22 cellular contexts compared by ENCODE assay signal in genomic region chr2:206239157-206239556, GRCh38. TPM values are rescaled to one million over a fixed set of nuclear protein-coding genes. Genes with fewer than 3 reads are reported as not detected.
A peak's percentile ranks its signal among the peaks of the same experiment; 100 is the strongest.
DNase-seq lines count a peak whose midpoint lies in the region; ATAC-seq, FAIRE-seq and TF ChIP-seq lines count a peak whose summit lies in the region.
"Had no signal": no experiment of that assay in that cellular context is flagged by ENCODE, and none has a peak within 500 bp of the region (broad histone marks: within the 10 kb centered on the region; RNA-seq: fewer than 3 reads in every experiment).

No MANE protein-coding gene starts in this region.

- H3K27me3 ChIP-seq in GM23338 (ENCODE audit: insufficient read depth) (no peaks in the 10 kb centered on the region), K562 (ENCODE audit: control insufficient read depth in 2 of 2, insufficient read depth in 2 of 2, low read length in 2 of 2) (no peaks in the 10 kb centered on the region)
- H3K27me3 ChIP-seq: BLaER1 treated with 17β-estradiol and CSF1 and Interleukin-3, amounts not matched to agents 10 nM and 100 nM had no signal

- ATAC-seq in A549 (no peak), GM23338 (no peak), K562 (no peak)
- ATAC-seq: CD8-positive, alpha-beta T cell had no signal

- H3K9me1 ChIP-seq in K562 (ENCODE audit: control insufficient read depth, insufficient read depth, low read length) = no peaks in the 10 kb centered on the region

- CTCF ChIA-PET in A549 (lab: Yijun Ruan, JAX) (interaction anchor here (0.8 kb wide), 1 partner anchor 10 kb away, joined by 3 read pairs; no protein-coding TSS in a partner anchor), K562 (lab: Yijun Ruan, JAX; ENCODE audit: low intra/inter-chr PET ratio) (no interaction called here)

- H3K36me3 Mint-ChIP-seq in GM23338 (ENCODE audit: low read depth) = peaks cover 6% of the 10 kb centered on the region; the same call in 1 of the 3 replicates
- H3K36me3 Mint-ChIP-seq: CD8-positive, alpha-beta T cell had no signal

- H3K4me1 ChIP-seq in A549 (no peaks in the 10 kb centered on the region), GM23338 (ENCODE audit: insufficient read depth) (no peaks in the 10 kb centered on the region), K562 (replicated peaks in 1 of 2; ENCODE audit: control insufficient read depth in 2 of 2, insufficient read depth in 2 of 2, low read length in 2 of 2) (no peaks in the 10 kb centered on the region)
- H3K4me1 ChIP-seq: Caco-2 had no signal

- H3K4me2 ChIP-seq in A549 = no peak overlapping the region
- no peak overlapping the region for H3K4me2 ChIP-seq in GM23338
- H3K4me2 ChIP-seq in K562 (ENCODE audit: insufficient read depth, low read length) = no peak overlapping the region
- H3K4me2 ChIP-seq: BLaER1 treated with 17β-estradiol and CSF1 and Interleukin-3, amounts not matched to agents 10 nM and 100 nM had no signal

- no peaks in the 10 kb centered on the region for H3F3A ChIP-seq in GM23338 (replicated peaks; ENCODE audit: low read depth)

- no peak overlapping the region for H3K27ac ChIP-seq in A549
- no peak overlapping the region for H3K27ac ChIP-seq in GM23338 (ENCODE audit: low read depth)
- H3K27ac ChIP-seq in K562 (ENCODE audit: extremely low read depth, low read depth, low read length) = no peak overlapping the region
- H3K27ac ChIP-seq: BLaER1 treated with 17β-estradiol and CSF1 and Interleukin-3, amounts not matched to agents 10 nM and 100 nM; C4-2B had no signal

- H4K20me1 ChIP-seq in GM23338 (replicated peaks; ENCODE audit: insufficient read depth) (no peaks in the 10 kb centered on the region), K562 (replicated peaks; ENCODE audit: control insufficient read depth, insufficient read depth, low read length) (no peaks in the 10 kb centered on the region)
- H4K20me1 ChIP-seq: BLaER1 treated with 17β-estradiol and CSF1 and Interleukin-3, amounts not matched to agents 10 nM and 100 nM had no signal

- no peak overlapping the region for H3K9ac ChIP-seq in K562 (ENCODE audit: insufficient read depth in 1 of 2, low read depth in 2 of 2, low read length in 2 of 2)
- H3K9ac ChIP-seq: BLaER1 treated with 17β-estradiol and CSF1 and Interleukin-3, amounts not matched to agents 10 nM and 100 nM had no signal

- no TSS peak for BruUV-seq in K562 (replicated peaks; lab: Mats Ljungman, UMichigan)

- intact Hi-C loops in K562 (cut with micrococcal nuclease) = no loop called here

- TF ChIP-seq POLR2A in A549 (IDR thresholded peaks at IDR 0.05; ENCODE audit: low read length) = no peak
- no peak for TF ChIP-seq POLR2A in K562 (conservative IDR thresholded peaks at IDR 0.05)

- H3K36me3 ChIP-seq in GM23338 (ENCODE audit: insufficient read depth) (no peaks in the 10 kb centered on the region), K562 (ENCODE audit: control insufficient read depth, insufficient read depth, low read length) (no peaks in the 10 kb centered on the region)
- H3K36me3 ChIP-seq: BLaER1 treated with 17β-estradiol and CSF1 and Interleukin-3, amounts not matched to agents 10 nM and 100 nM had no signal

- no peak overlapping the region for H3K4me3 Mint-ChIP-seq in GM23338
- H3K4me3 Mint-ChIP-seq: B cell; CD4-positive, alpha-beta T cell; CD8-positive, alpha-beta T cell had no signal

- TF ChIP-seq EP300 in A549 (IDR thresholded peaks at IDR 0.05) (no peak), K562 (IDR thresholded peaks at IDR 0.05; ENCODE audit: low read length) (no peak)

- H3K9me3 ChIP-seq in A549 = peaks cover 25% of the 10 kb centered on the region
- no peaks in the 10 kb centered on the region for H3K9me3 ChIP-seq in K562 (replicated peaks; ENCODE audit: control insufficient read depth, insufficient read depth, low read depth, low read length)
- H3K9me3 ChIP-seq: Caco-2 had no signal

- TF ChIP-seq RAD21 in A549 (conservative IDR thresholded peaks at IDR 0.05 in 1 of 2, IDR thresholded peaks at IDR 0.05 in 1 of 2) (no peak), K562 (CRISPR knock-in tag; conservative IDR thresholded peaks at IDR 0.05 in 1 of 2, IDR thresholded peaks at IDR 0.05 in 1 of 2) (no peak)

- H3K79me2 ChIP-seq in GM23338 (replicated peaks; ENCODE audit: insufficient read depth) (no peaks in the 10 kb centered on the region), K562 (ENCODE audit: control insufficient read depth, insufficient read depth, low read length) (no peaks in the 10 kb centered on the region)

- in situ Hi-C loops in K562 (cut with MboI) = no loop called here

- no peak overlapping the region; the same call in none of the 2 replicates for H3K27ac Mint-ChIP-seq in GM23338
- H3K27ac Mint-ChIP-seq: B cell; CD4-positive, alpha-beta T cell; CD8-positive, alpha-beta T cell had no signal

- H3K4me3 ChIP-seq in A549 (no peak overlapping the region), GM23338 (no peak overlapping the region), K562 (no peak overlapping the region)
- H3K4me3 ChIP-seq: BLaER1 treated with 17β-estradiol and CSF1 and Interleukin-3, amounts not matched to agents 10 nM and 100 nM had no signal

- no peak for TF ChIP-seq CTCF in A549 (IDR thresholded peaks at IDR 0.05)
- TF ChIP-seq CTCF in GM23338 (conservative IDR thresholded peaks at IDR 0.05; ENCODE audit: low read depth in 2 of 2) = no peak
- no peak for TF ChIP-seq CTCF in K562 (IDR thresholded peaks at IDR 0.05 in 2 of 3, conservative IDR thresholded peaks at IDR 0.05 in 1 of 3; ENCODE audit: insufficient read depth in 2 of 3, low read depth in 1 of 3, low read length in 3 of 3)

- no peaks in the 10 kb centered on the region for H3K9me2 ChIP-seq in GM23338 (ENCODE audit: insufficient read depth)

- POLR2A ChIA-PET in A549 (lab: Yijun Ruan, JAX) (no interaction called here), K562 (lab: Yijun Ruan, JAX) (no interaction called here)

- H3K4me1 Mint-ChIP-seq in GM23338 = no peaks in the 10 kb centered on the region
- H3K4me1 Mint-ChIP-seq: B cell had no signal

- H3K27me3 Mint-ChIP-seq in GM23338 (ENCODE audit: insufficient read depth, low read depth, poor library complexity) = peaks cover 5% of the 10 kb centered on the region

- DNase-seq in A549 (ENCODE audit: low read depth in 1 of 2, low spot score in 1 of 2) = no peak
- no peak for DNase-seq in GM23338 (ENCODE audit: low spot score)
- DNase-seq in K562 (ENCODE audit: extremely low read depth in 1 of 4, low spot score in 3 of 4) = no peak
- DNase-seq in NCI-H2029 treated with DMSO at 0.1 percent for 48 hours (lab: John Stamatoyannopoulos, UW) = no peak
- DNase-seq in GM19240 (ENCODE audit: insufficient read length, low spot score) = no peak
- DNase-seq in cerebellar nuclear complex (lab: John Stamatoyannopoulos, UW) = no peak
- DNase-seq: 8988T; AML-193; Caco-2; Calu3; CD4-positive, alpha-beta T cell; CD8-positive, alpha-beta T cell; DMS79 treated with DMSO at 0.1 percent for 48 hours; GF-D8 had no signal

- peaks cover 18% of the 10 kb centered on the region for H3K9me3 Mint-ChIP-seq in GM23338
- H3K9me3 Mint-ChIP-seq: CD4-positive, alpha-beta T cell had no signal

- H2AFZ ChIP-seq in GM23338 (0 out of 2 replicates have a peak overlapping the region, but pooled peaks have one; percentile 18), K562 (ENCODE audit: low read depth, low read length) (no peak overlapping the region)

- no peak for FAIRE-seq in A549 (lab: Jason Lieb, UNC)
- FAIRE-seq in K562 (lab: Jason Lieb, UNC) = no peak
- FAIRE-seq: A204.1, D721Med, G401.6, GM12891, GM19239 had no signal

TF ChIP-seq in A549, 52 proteins besides CTCF, POLR2A, EP300 and RAD21:
- TF ChIP-seq FOSB (CRISPR knock-in tag; IDR thresholded peaks at IDR 0.05) = no peak
- TF ChIP-seq MAFK (IDR thresholded peaks at IDR 0.05; ENCODE audit: partially characterized antibody) = peak; percentile 30

TF ChIP-seq in GM23338, 12 proteins besides CTCF, POLR2A, EP300 and RAD21:
- TF ChIP-seq EZH2phosphoT487 (IDR thresholded peaks at IDR 0.05; ENCODE audit: unreplicated experiment) (no peak), NANOG (IDR thresholded peaks at IDR 0.05; ENCODE audit: borderline replicate concordance) (no peak), ZNF331 (CRISPR knock-in tag; IDR thresholded peaks at IDR 0.05; ENCODE audit: low read depth) (no peak)

RNA-seq across cellular contexts. Expression of gene ZDBF2, which starts 35.3 kb away (rescaled TPM):
- polyA plus RNA-seq in A549 (2011; rRNA removed) = 5.8 and 8.4 TPM in 2 replicates
- polyA plus RNA-seq in A549 (2012; cell fraction: cytosol; rRNA removed) = 0.28 and 0.30 TPM in 2 replicates
- 0.50 and 0.78 TPM in 2 replicates for polyA plus RNA-seq in A549 (2012; cell fraction: nucleus; rRNA removed)
- 1.3 to 1.7 TPM (median 1.5 TPM) in 3 replicates for polyA plus RNA-seq in A549 (2017; fragmentation: RNase III; extraction: RNeasy Plus Mini Kit Qiagen cat#74134 plus additional on column Dnase treatment)
- 7.2 and 7.5 TPM in 2 replicates for polyA minus RNA-seq in A549 (2011; rRNA and poly(A)+ RNA removed)
- total RNA-seq in GM23338 (2014; rRNA removed; shearing (Covaris generic)) = 35.6 and 41.1 TPM in 2 replicates
- polyA plus RNA-seq in GM23338 (2016; fragmentation: Nextera tagmentation; extraction: Ambion mirVana) = 7.5 and 7.6 TPM in 2 replicates
- 0.12 and 0.95 TPM in 2 replicates for total RNA-seq in K562 (2011; cell fraction: chromatin; rRNA removed; ENCODE audit: low replicate concordance)
- total RNA-seq in K562 (2011; cell fraction: nucleolus; rRNA removed) = under 0.01 TPM in 1 of 2 replicates, not detected in the other
- under 0.01 TPM in 1 of 2 replicates, not detected in the other for total RNA-seq in K562 (2011; cell fraction: nucleoplasm; rRNA removed)
- total RNA-seq in K562 (2014; rRNA removed) = 0.04 TPM in 1 of 2 replicates, not detected in the other
- 0.04 and 0.19 TPM in 2 replicates for total RNA-seq in K562 (2014; rRNA removed; fragmentation: Illumina TruSeq; extraction: Trizol)
- 0.04 TPM in 2 replicates for total RNA-seq in K562 (2015; rRNA removed; fragmentation: Illumina TruSeq; extraction: Trizol)
- total RNA-seq in K562 (2021) = 0.04 TPM in 2 replicates
- 0.03 TPM in 2 replicates for polyA plus RNA-seq in K562 (2011; rRNA removed)
- under 0.01 and 0.01 TPM in 2 replicates for polyA plus RNA-seq in K562 (2011; cell fraction: cytosol; rRNA removed)
- 0.03 and 0.09 TPM in 2 replicates for polyA plus RNA-seq in K562 (2011; cell fraction: nucleus; rRNA removed)
- polyA plus RNA-seq in K562 (2012) = 0.05 and 0.17 TPM in 2 replicates
- polyA plus RNA-seq in K562 (2014; fragmentation: Illumina TruSeq; extraction: Trizol) = 0.01 TPM in 2 replicates
- polyA plus RNA-seq in K562 (2014; fragmentation: Nextera tagmentation; extraction: Ambion mirVana) = not detected
- 0.03 TPM in 1 of 2 replicates, not detected in the other for polyA plus RNA-seq in K562 (2014; rRNA removed)
- polyA minus RNA-seq in K562 (2011; rRNA and poly(A)+ RNA removed) = 0.09 and 0.11 TPM in 2 replicates
- polyA minus RNA-seq in K562 (2011; cell fraction: cytosol; rRNA and poly(A)+ RNA removed) = not detected in 2 replicates
- under 0.01 and 0.11 TPM in 2 replicates for polyA minus RNA-seq in K562 (2011; cell fraction: nucleus; rRNA and poly(A)+ RNA removed)
- total RNA-seq: Calu3 had no signal

Comparison
In these comparisons a context has a peak if more than half of its experiments do, and no peak if none do; other contexts are left out.
1. Of the 35 proteins assayed by ChIP-seq in both K562 and A549: peak only in K562: none; only in A549: MAFK; in both: none; in neither: 34.